ENCODE assay signal across 16 cellular contexts in genomic region chr13:31835932-31836331, GRCh38.
DNase-seq lines count a peak whose midpoint lies in the region; ATAC-seq and TF ChIP-seq lines count a peak whose summit lies in the region.
"Had no signal": no experiment of that assay in that cellular context is flagged by ENCODE, and none has a peak within 500 bp of the region (broad histone marks: within the 10 kb centered on the region; RNA-seq: fewer than 3 reads in every experiment).

No MANE protein-coding gene starts in this region.

- H3K4me2 ChIP-seq in mesenchymal stem cell (ENCODE audit: low read length, poor library complexity, severe bottlenecking) = no peak overlapping the region
- H3K4me2 ChIP-seq: neural progenitor cell had no signal

- no peak overlapping the region for H3K4ac ChIP-seq in mesenchymal stem cell (ENCODE audit: low read depth in 1 of 2, low read length in 2 of 2)

- DNase-seq in EH (ENCODE audit: low read depth) (peak; percentile 61), NCI-H146 (lab: John Stamatoyannopoulos, UW) (peak; percentile 48), cardiac fibroblast (ENCODE audit: low read depth in 2 of 2) (peak; percentile 29 to 74), mesenchymal stem cell (peak; percentile 68), activated gamma-delta T cell treated with Interleukin-2 at 50 U/mL for 16 hours (no peak), NCI-H2171 treated with DMSO at 0.1 percent for 48 hours (lab: John Stamatoyannopoulos, UW) (no peak)
- DNase-seq: activated naive CD8-positive, alpha-beta T cell treated with anti-CD3 and anti-CD28 coated beads for 36 hours; glutamatergic neuron; left ventricle myocardium superior; NCI-H1092; NCI-H526; WERI-Rb-1 had no signal

- H3K27me3 ChIP-seq in mesenchymal stem cell (ENCODE audit: control insufficient read depth in 1 of 2, insufficient read depth in 1 of 2, low read length in 2 of 2) = peaks cover 0 to 7% of the 10 kb centered on the region in 2 experiments
- H3K27me3 ChIP-seq: neural progenitor cell had no signal

- no peak overlapping the region for H2BK12ac ChIP-seq in mesenchymal stem cell (ENCODE audit: low read length in 2 of 2)

- H3K18ac ChIP-seq in mesenchymal stem cell (ENCODE audit: low read depth in 1 of 2, low read length in 2 of 2) = no peak overlapping the region

- H3K4me3 ChIP-seq in cardiac fibroblast (replicated peaks in 1 of 2; ENCODE audit: low read depth in 2 of 2, low read length in 2 of 2) (no peak overlapping the region), mesenchymal stem cell (ENCODE audit: insufficient read depth in 1 of 2, low read depth in 1 of 2, low read length in 2 of 2) (no peak overlapping the region)
- H3K4me3 ChIP-seq: neural progenitor cell, thoracic aorta had no signal

- no peak overlapping the region for H2BK15ac ChIP-seq in mesenchymal stem cell (ENCODE audit: low read depth, poor library complexity, severe bottlenecking)

- no peak overlapping the region for H4K91ac ChIP-seq in mesenchymal stem cell (ENCODE audit: low read length)

- peaks cover 1% of the 10 kb centered on the region for H3K4me1 ChIP-seq in mesenchymal stem cell (ENCODE audit: control insufficient read depth, insufficient read depth, low read depth, low read length)
- H3K4me1 ChIP-seq: neural progenitor cell had no signal

- H2BK120ac ChIP-seq in mesenchymal stem cell (ENCODE audit: low read depth, low read length) = no peak overlapping the region

- H3K79me1 ChIP-seq in mesenchymal stem cell (replicated peaks; ENCODE audit: low read length, poor library complexity, severe bottlenecking) = no peaks in the 10 kb centered on the region

- H3K9ac ChIP-seq in mesenchymal stem cell (ENCODE audit: low read length) = no peak overlapping the region
- H3K9ac ChIP-seq: neural progenitor cell had no signal

- no peak overlapping the region for H2AK5ac ChIP-seq in mesenchymal stem cell (ENCODE audit: low read length, severe bottlenecking)

- no peak for TF ChIP-seq CTCF in cardiac fibroblast (IDR thresholded peaks at IDR 0.05; ENCODE audit: low read depth, low read length)

- ATAC-seq in HG03571 (IDR thresholded peaks at IDR 0.05; ENCODE audit: unreplicated experiment) = no peak
- ATAC-seq in GM18498 (IDR thresholded peaks at IDR 0.05; ENCODE audit: unreplicated experiment) = no peak
- ATAC-seq: left ventricle myocardium superior had no signal

- H3K23ac ChIP-seq in mesenchymal stem cell (ENCODE audit: low read length in 2 of 2) = no peak overlapping the region

- H3K36me3 ChIP-seq in mesenchymal stem cell (ENCODE audit: control insufficient read depth in 1 of 2, insufficient read depth in 2 of 2, low read depth in 1 of 2, low read length in 2 of 2) = no peaks in the 10 kb centered on the region
- H3K36me3 ChIP-seq: neural progenitor cell, thoracic aorta, WERI-Rb-1 had no signal

- H3K27ac ChIP-seq in mesenchymal stem cell (ENCODE audit: low read length, poor library complexity, severe bottlenecking) = no peak overlapping the region
- H3K27ac ChIP-seq: neural progenitor cell, thoracic aorta, WERI-Rb-1 had no signal

- H3K9me3 ChIP-seq in mesenchymal stem cell (ENCODE audit: control insufficient read depth, low read length) = no peaks in the 10 kb centered on the region
- H3K9me3 ChIP-seq: thoracic aorta had no signal

- H3K14ac ChIP-seq in mesenchymal stem cell (ENCODE audit: low read length in 2 of 2) = no peak overlapping the region

- H2BK5ac ChIP-seq in mesenchymal stem cell (ENCODE audit: low read depth, low read length, poor library complexity, severe bottlenecking) = no peak overlapping the region

- H4K8ac ChIP-seq in mesenchymal stem cell (ENCODE audit: low read length) = no peak overlapping the region

- H2AFZ ChIP-seq in mesenchymal stem cell (ENCODE audit: low read depth, low read length) = no peak overlapping the region
- H2AFZ ChIP-seq: neural progenitor cell had no signal

- WGBS in mesenchymal stem cell = no CpG with 5 or more reads among the region's 1 CpG

Comparison
In these comparisons a context has a peak if more than half of its experiments do, and no peak if none do; other contexts are left out.
1. DNase-seq: peak in EH (single experiment), NCI-H146 (single experiment), cardiac fibroblast (2 of 2) and mesenchymal stem cell (single experiment); none in activated gamma-delta T cell treated with Interleukin-2 at 50 U/mL for 16 hours (single experiment) and NCI-H2171 treated with DMSO at 0.1 percent for 48 hours (single experiment).